ENCODE assay signal across 24 cellular contexts in the genomic region with DNA sequence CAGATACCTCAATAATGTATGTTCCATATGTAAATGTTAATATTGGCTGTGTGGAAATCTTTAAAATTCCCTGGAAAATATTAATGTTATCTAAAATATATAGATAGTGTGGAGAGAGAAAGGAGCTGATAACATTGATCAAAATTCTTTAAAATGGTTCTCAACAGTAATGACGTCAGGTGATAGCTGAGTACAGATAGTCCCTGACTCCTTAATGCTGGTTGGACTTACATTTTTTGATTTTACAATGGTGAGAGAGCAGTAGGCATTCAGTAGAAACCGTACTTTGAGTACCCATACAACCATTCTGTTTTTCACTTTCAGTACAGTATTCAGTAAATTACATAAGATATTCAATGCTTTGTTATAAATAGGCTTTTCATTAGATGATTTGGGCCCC.
"Had no signal": no experiment of that assay in that cellular context is flagged by ENCODE, and none has a peak within 500 bp of the region (broad histone marks: within the 10 kb centered on the region; RNA-seq: fewer than 3 reads in every experiment).

No MANE protein-coding gene starts in this region.

- ATAC-seq: foreskin keratinocyte; left cardiac atrium; lower lobe of right lung; psoas muscle; sciatic nerve; stimulated activated memory B cell treated with anti-CD40 and anti-IgM and Interleukin-4, amounts not matched to agents 10 μg/mL and 1 μg/mL and 100 μg/mL, for 72 hours; upper lobe of right lung had no signal

- H3K4me3 ChIP-seq: hepatocyte, left ventricle myocardium inferior, lower lobe of right lung, psoas muscle, spleen, tibial artery, upper lobe of right lung, vagina had no signal

- H3K4me1 ChIP-seq: foreskin keratinocyte, left ventricle myocardium inferior, lower lobe of right lung, psoas muscle, spleen, tibial artery, upper lobe of right lung, vagina had no signal

- H2AFZ ChIP-seq: hepatocyte had no signal

- H3K9me3 ChIP-seq: left ventricle myocardium inferior, lower lobe of right lung, neutrophil, psoas muscle, tibial artery, upper lobe of right lung, vagina had no signal

- DNase-seq: dermis blood vessel endothelial cell; foreskin keratinocyte; head of caudate nucleus; kidney; left cardiac atrium; left ventricle myocardium inferior; lower lobe of right lung; midbrain; naive B cell; psoas muscle; retina; spleen; stimulated activated CD4-positive, alpha-beta T cell treated with anti-CD3 and anti-CD28 coated beads, Interleukin-15, amount 100 ng/mL, for 24 hours; stimulated activated CD4-positive, alpha-beta T cell treated with anti-CD3 and anti-CD28 coated beads, Interleukin-1b, Interleukin-23, amount 100 ng/mL, for 48 hours; stimulated activated CD4-positive, alpha-beta T cell treated with anti-CD3 and anti-CD28 coated beads, Interleukin-4, amount 100 ng/mL, for 24 hours; tibial artery; upper lobe of right lung had no signal

- H3K27me3 ChIP-seq: foreskin keratinocyte, hepatocyte, neutrophil, spleen, tibial artery, upper lobe of right lung, vagina had no signal

- H3K9me3 Mint-ChIP-seq: stimulated activated memory B cell treated with anti-CD40 and anti-IgM and Interleukin-4, amounts not matched to agents 10 μg/mL and 1 μg/mL and 100 μg/mL, for 72 hours; stimulated activated naive CD8-positive, alpha-beta T cell treated with anti-CD3 and anti-CD28 coated beads, Interleukin-15, Interleukin-2, amounts not matched to agents 100 ng/mL and 50 ng/mL, for 24 hours had no signal

- H3K36me3 Mint-ChIP-seq: memory B cell; naive B cell; stimulated activated memory B cell treated with anti-CD40 and anti-IgM and Interleukin-4, amounts not matched to agents 10 μg/mL and 1 μg/mL and 100 μg/mL, for 72 hours had no signal

- H3K4me3 Mint-ChIP-seq: memory B cell; naive B cell; stimulated activated memory B cell treated with anti-CD40 and anti-IgM and Interleukin-4, amounts not matched to agents 10 μg/mL and 1 μg/mL and 100 μg/mL, for 72 hours; stimulated activated naive CD8-positive, alpha-beta T cell treated with anti-CD3 and anti-CD28 coated beads, Interleukin-15, Interleukin-2, amounts not matched to agents 100 ng/mL and 50 ng/mL, for 24 hours had no signal

- H3K27me3 Mint-ChIP-seq: stimulated activated memory B cell treated with anti-CD40 and anti-IgM and Interleukin-4, amounts not matched to agents 10 μg/mL and 1 μg/mL and 100 μg/mL, for 72 hours; stimulated activated naive CD8-positive, alpha-beta T cell treated with anti-CD3 and anti-CD28 coated beads, Interleukin-15, Interleukin-2, amounts not matched to agents 100 ng/mL and 50 ng/mL, for 24 hours had no signal

- H3K27ac ChIP-seq: foreskin keratinocyte, hepatocyte, left ventricle myocardium inferior, lower lobe of right lung, neutrophil, psoas muscle, spleen, tibial artery, upper lobe of right lung, vagina had no signal

- H3K4me1 Mint-ChIP-seq: memory B cell; naive B cell; stimulated activated memory B cell treated with anti-CD40 and anti-IgM and Interleukin-4, amounts not matched to agents 10 μg/mL and 1 μg/mL and 100 μg/mL, for 72 hours had no signal

- H3K36me3 ChIP-seq: left ventricle myocardium inferior, lower lobe of right lung, neutrophil, spleen, tibial artery, upper lobe of right lung, vagina had no signal

- H3K27ac Mint-ChIP-seq: memory B cell; naive B cell; stimulated activated memory B cell treated with anti-CD40 and anti-IgM and Interleukin-4, amounts not matched to agents 10 μg/mL and 1 μg/mL and 100 μg/mL, for 72 hours; stimulated activated naive CD8-positive, alpha-beta T cell treated with anti-CD3 and anti-CD28 coated beads, Interleukin-15, Interleukin-2, amounts not matched to agents 100 ng/mL and 50 ng/mL, for 24 hours had no signal

- FAIRE-seq: kidney had no signal

- H3K79me2 ChIP-seq: hepatocyte had no signal

- H3K4me2 ChIP-seq: hepatocyte had no signal
